20 cellular contexts compared by ENCODE assay signal in genomic region chr7:46256870-46257528, GRCh38.
DNase-seq lines count a peak whose midpoint lies in the region; ATAC-seq and TF ChIP-seq lines count a peak whose summit lies in the region.
"Had no signal": no experiment of that assay in that cellular context is flagged by ENCODE, and none has a peak within 500 bp of the region (broad histone marks: within the 10 kb centered on the region; RNA-seq: fewer than 3 reads in every experiment).

No MANE protein-coding gene starts in this region.

- peak; percentile 73 for DNase-seq in AG10803 (ENCODE audit: low read depth)
- peak; percentile 54 for DNase-seq in HT-29 (ENCODE audit: low spot score)
- peak; percentile 43 for DNase-seq in kidney tubule cell (ENCODE audit: low spot score)
- no peak for DNase-seq in naive thymus-derived CD4-positive, alpha-beta T cell
- DNase-seq: activated CD4-positive, alpha-beta T cell treated with anti-CD3 and anti-CD28 coated beads, Interleukin-2, amount 10 ng/mL, durations not matched to agents 7 days and 5 days; activated CD8-positive, alpha-beta memory T cell treated with anti-CD3 and anti-CD28 coated beads, Interleukin-2, amount 50 U/mL, for 48 hours; activated effector memory CD4-positive, alpha-beta T cell treated with anti-CD3 and anti-CD28 coated beads, Interleukin-2, amount 50 U/mL, for 16 hours; central memory CD4-positive, alpha-beta T cell; glutamatergic neuron; H7; left lung; NCI-H187; stimulated activated CD4-positive, alpha-beta T cell treated with anti-CD3 and anti-CD28 coated beads, Interleukin-12 subunit alpha, Interleukin-12 subunit beta, amount 100 ng/mL, for 4 hours; SW 1271 had no signal

- no peaks in the 10 kb centered on the region for H3K27me3 ChIP-seq in naive thymus-derived CD4-positive, alpha-beta T cell (ENCODE audit: control insufficient read depth in 2 of 2, insufficient read depth in 2 of 2, low read length in 2 of 2)
- H3K27me3 ChIP-seq: left lung, MG63, suprapubic skin had no signal

- no peak overlapping the region for H3K27ac ChIP-seq in naive thymus-derived CD4-positive, alpha-beta T cell (ENCODE audit: low read depth, low read length)
- H3K27ac ChIP-seq: left lung, suprapubic skin had no signal

- H3K4me3 ChIP-seq in AG10803 (ENCODE audit: low read length), result no peak overlapping the region
- no peak overlapping the region for H3K4me3 ChIP-seq in naive thymus-derived CD4-positive, alpha-beta T cell (ENCODE audit: low read length)
- H3K4me3 ChIP-seq: left lung, MG63, suprapubic skin had no signal

- CTCF ChIA-PET in naive thymus-derived CD4-positive, alpha-beta T cell (lab: Charles Lee), result no interaction called here

- no peak overlapping the region for H3K27ac Mint-ChIP-seq in naive thymus-derived CD4-positive, alpha-beta T cell
- H3K27ac Mint-ChIP-seq: activated CD4-positive, alpha-beta T cell treated with anti-CD3 and anti-CD28 coated beads, Interleukin-2, amount 10 ng/mL, durations not matched to agents 7 days and 5 days had no signal

- H3K4me3 Mint-ChIP-seq in naive thymus-derived CD4-positive, alpha-beta T cell, result no peak overlapping the region
- H3K4me3 Mint-ChIP-seq: activated CD4-positive, alpha-beta T cell treated with anti-CD3 and anti-CD28 coated beads, Interleukin-2, amount 10 ng/mL, durations not matched to agents 7 days and 5 days had no signal

- H3K9me3 Mint-ChIP-seq in naive thymus-derived CD4-positive, alpha-beta T cell, result peaks cover 6 to 32% (median 18%) of the 10 kb centered on the region in 11 donors

- H3K9me3 ChIP-seq in naive thymus-derived CD4-positive, alpha-beta T cell (ENCODE audit: control insufficient read depth in 2 of 3, low read length in 3 of 3), result no peaks in the 10 kb centered on the region

- no peaks in the 10 kb centered on the region for H3K4me1 ChIP-seq in naive thymus-derived CD4-positive, alpha-beta T cell (ENCODE audit: control insufficient read depth in 2 of 2, insufficient read depth in 2 of 2, low read length in 2 of 2)
- H3K4me1 ChIP-seq: left lung had no signal

- H3K4me1 Mint-ChIP-seq in naive thymus-derived CD4-positive, alpha-beta T cell, result peaks cover 0 to 5% (median 0%) of the 10 kb centered on the region in 7 donors
- H3K4me1 Mint-ChIP-seq: activated CD4-positive, alpha-beta T cell treated with anti-CD3 and anti-CD28 coated beads, Interleukin-2, amount 10 ng/mL, durations not matched to agents 7 days and 5 days had no signal

- H3K27me3 Mint-ChIP-seq in naive thymus-derived CD4-positive, alpha-beta T cell, result peaks cover 0 to 4% (median 0%) of the 10 kb centered on the region in 5 donors
- H3K27me3 Mint-ChIP-seq: activated CD4-positive, alpha-beta T cell treated with anti-CD3 and anti-CD28 coated beads, Interleukin-2, amount 10 ng/mL, durations not matched to agents 7 days and 5 days had no signal

- H3K36me3 ChIP-seq in naive thymus-derived CD4-positive, alpha-beta T cell (ENCODE audit: control insufficient read depth in 2 of 3, insufficient read depth in 3 of 3, low read length in 3 of 3), result no peaks in the 10 kb centered on the region
- H3K36me3 ChIP-seq: left lung, suprapubic skin had no signal

- ATAC-seq in SK-N-SH treated with all-trans-retinoic acid at 6 μM for 48 hours (peak; percentile 63), GM18498 (IDR thresholded peaks at IDR 0.05; ENCODE audit: unreplicated experiment) (no peak), GM18511 (IDR thresholded peaks at IDR 0.05; ENCODE audit: unreplicated experiment) (no peak), GM21576 (IDR thresholded peaks at IDR 0.05; ENCODE audit: unreplicated experiment) (no peak)
- no peak for ATAC-seq in naive thymus-derived CD4-positive, alpha-beta T cell
- ATAC-seq: left lung had no signal

- TF ChIP-seq CTCF in AG10803 (conservative IDR thresholded peaks at IDR 0.05; ENCODE audit: low read length), result no peak

- H3K36me3 Mint-ChIP-seq in naive thymus-derived CD4-positive, alpha-beta T cell, result peaks cover 0 to 1% (median under 1%) of the 10 kb centered on the region in 5 donors

- POLR2A ChIA-PET in naive thymus-derived CD4-positive, alpha-beta T cell (lab: Charles Lee), result no interaction called here

- intact Hi-C loops in naive thymus-derived CD4-positive, alpha-beta T cell (cut with micrococcal nuclease), result no loop called here

TF ChIP-seq in SK-N-SH treated with all-trans-retinoic acid at 6 μM for 48 hours, 23 proteins besides CTCF, POLR2A, EP300 and RAD21:
- TF ChIP-seq ZC3H10 (CRISPR knock-in tag; IDR thresholded peaks at IDR 0.05), result no peak
- peak; percentile 67 for TF ChIP-seq ISL1 (CRISPR knock-in tag; IDR thresholded peaks at IDR 0.05)

Comparison
In these comparisons a context has a peak if more than half of its experiments do, and no peak if none do; other contexts are left out.
1. DNase-seq: peak in AG10803 (single experiment), HT-29 (single experiment) and kidney tubule cell (single experiment); none in naive thymus-derived CD4-positive, alpha-beta T cell (0 of 9).